Comparison of ENCODE assay signal across 1 cellular context in the genomic region with DNA sequence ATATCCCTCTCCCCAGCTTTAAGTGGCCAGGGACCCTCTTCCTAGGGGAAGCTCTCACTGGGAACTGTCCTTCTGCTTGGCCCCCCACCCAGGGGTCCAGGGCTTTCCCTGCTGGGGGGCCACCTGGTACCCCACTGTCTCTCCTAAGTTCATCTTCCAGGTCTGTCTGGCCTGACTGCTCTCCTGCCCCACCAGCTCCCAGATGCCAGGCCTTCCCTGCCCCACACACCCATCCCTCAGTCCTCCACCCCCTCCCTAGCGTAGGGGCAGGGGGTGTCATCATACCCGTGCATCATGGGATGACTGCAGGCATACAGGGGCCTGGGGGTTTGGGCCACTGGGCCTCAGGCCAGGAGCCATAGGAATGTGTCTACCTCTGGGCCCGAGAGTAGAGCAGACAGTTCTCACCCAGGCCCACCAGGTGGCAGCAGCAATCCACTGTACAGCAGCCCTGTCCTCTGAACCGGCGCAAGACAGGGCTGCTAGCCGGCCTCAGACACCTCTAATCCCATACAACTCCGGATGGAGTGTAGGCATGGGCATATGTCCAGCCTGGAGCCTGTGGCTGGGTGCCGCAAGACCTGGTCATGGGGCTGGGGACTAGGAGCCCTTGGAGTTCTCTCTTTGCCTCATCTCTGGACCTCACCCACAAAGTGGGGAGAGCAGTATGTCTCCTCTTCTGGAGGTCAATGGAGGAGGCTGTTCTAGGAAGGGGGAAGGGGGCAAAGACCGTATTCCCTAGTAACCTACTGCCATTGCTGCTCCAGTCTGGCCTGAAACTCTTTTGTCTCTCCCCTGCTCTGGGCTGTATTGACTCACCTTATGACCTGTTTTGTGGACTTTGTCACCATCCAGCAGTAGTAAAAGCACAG.
TF ChIP-seq lines count a peak whose summit lies in the region.

No MANE protein-coding gene starts in this region.

TF ChIP-seq in Ishikawa, 13 proteins besides CTCF, POLR2A, EP300 and RAD21 (continued from another document):
- TF ChIP-seq, protein P1, sequence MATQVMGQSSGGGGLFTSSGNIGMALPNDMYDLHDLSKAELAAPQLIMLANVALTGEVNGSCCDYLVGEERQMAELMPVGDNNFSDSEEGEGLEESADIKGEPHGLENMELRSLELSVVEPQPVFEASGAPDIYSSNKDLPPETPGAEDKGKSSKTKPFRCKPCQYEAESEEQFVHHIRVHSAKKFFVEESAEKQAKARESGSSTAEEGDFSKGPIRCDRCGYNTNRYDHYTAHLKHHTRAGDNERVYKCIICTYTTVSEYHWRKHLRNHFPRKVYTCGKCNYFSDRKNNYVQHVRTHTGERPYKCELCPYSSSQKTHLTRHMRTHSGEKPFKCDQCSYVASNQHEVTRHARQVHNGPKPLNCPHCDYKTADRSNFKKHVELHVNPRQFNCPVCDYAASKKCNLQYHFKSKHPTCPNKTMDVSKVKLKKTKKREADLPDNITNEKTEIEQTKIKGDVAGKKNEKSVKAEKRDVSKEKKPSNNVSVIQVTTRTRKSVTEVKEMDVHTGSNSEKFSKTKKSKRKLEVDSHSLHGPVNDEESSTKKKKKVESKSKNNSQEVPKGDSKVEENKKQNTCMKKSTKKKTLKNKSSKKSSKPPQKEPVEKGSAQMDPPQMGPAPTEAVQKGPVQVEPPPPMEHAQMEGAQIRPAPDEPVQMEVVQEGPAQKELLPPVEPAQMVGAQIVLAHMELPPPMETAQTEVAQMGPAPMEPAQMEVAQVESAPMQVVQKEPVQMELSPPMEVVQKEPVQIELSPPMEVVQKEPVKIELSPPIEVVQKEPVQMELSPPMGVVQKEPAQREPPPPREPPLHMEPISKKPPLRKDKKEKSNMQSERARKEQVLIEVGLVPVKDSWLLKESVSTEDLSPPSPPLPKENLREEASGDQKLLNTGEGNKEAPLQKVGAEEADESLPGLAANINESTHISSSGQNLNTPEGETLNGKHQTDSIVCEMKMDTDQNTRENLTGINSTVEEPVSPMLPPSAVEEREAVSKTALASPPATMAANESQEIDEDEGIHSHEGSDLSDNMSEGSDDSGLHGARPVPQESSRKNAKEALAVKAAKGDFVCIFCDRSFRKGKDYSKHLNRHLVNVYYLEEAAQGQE (IDR thresholded peaks at IDR 0.05; ENCODE audit: low read depth) = no peak
- TF ChIP-seq TAF1 (IDR thresholded peaks at IDR 0.05; ENCODE audit: low read depth) (no peak), NFIC (IDR thresholded peaks at IDR 0.05) (no peak), FOXM1 (IDR thresholded peaks at IDR 0.05; ENCODE audit: borderline replicate concordance, low read depth) (no peak), TCF12 (IDR thresholded peaks at IDR 0.05; ENCODE audit: low read depth) (no peak), TEAD4 (IDR thresholded peaks at IDR 0.05) (no peak)
- TF ChIP-seq, protein P2, sequence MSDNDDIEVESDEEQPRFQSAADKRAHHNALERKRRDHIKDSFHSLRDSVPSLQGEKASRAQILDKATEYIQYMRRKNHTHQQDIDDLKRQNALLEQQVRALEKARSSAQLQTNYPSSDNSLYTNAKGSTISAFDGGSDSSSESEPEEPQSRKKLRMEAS (IDR thresholded peaks at IDR 0.05) = no peak
